ENCODE assay signal across 2 cellular contexts in genomic region chr2:69369802-69370201, GRCh38.
A peak's percentile ranks its signal among the peaks of the same experiment; 100 is the strongest.
TF ChIP-seq lines count a peak whose summit lies in the region.

No MANE protein-coding gene starts in this region.

TF ChIP-seq in HepG2, 621 proteins besides CTCF, POLR2A, EP300 and RAD21:
- TF ChIP-seq HNRNPK (IDR thresholded peaks at IDR 0.05; ENCODE audit: low read depth, low read length, poor library complexity, severe bottlenecking) (peak; percentile 93), ZNF414 (CRISPR knock-in tag; IDR thresholded peaks at IDR 0.05) (no peak)

TF ChIP-seq in GM23338, 12 proteins besides CTCF, POLR2A, EP300 and RAD21:
- no peak for TF ChIP-seq STAT1 (IDR thresholded peaks at IDR 0.05; ENCODE audit: unreplicated experiment)
- TF ChIP-seq ZNF331 (CRISPR knock-in tag; IDR thresholded peaks at IDR 0.05; ENCODE audit: low read depth), result no peak
- no peak for TF ChIP-seq JUNB (IDR thresholded peaks at IDR 0.05; ENCODE audit: unreplicated experiment)
- no peak for TF ChIP-seq ZNF462 (CRISPR knock-in tag; IDR thresholded peaks at IDR 0.05)
- TF ChIP-seq NANOG (IDR thresholded peaks at IDR 0.05; ENCODE audit: borderline replicate concordance), result no peak
- no peak for TF ChIP-seq POLR2AphosphoS5 (IDR thresholded peaks at IDR 0.05; ENCODE audit: low read depth)
- no peak for TF ChIP-seq REST (IDR thresholded peaks at IDR 0.05; ENCODE audit: unreplicated experiment)
- TF ChIP-seq EZH2phosphoT487 (IDR thresholded peaks at IDR 0.05; ENCODE audit: unreplicated experiment), result no peak
- no peak for TF ChIP-seq CREB1 (CRISPR knock-in tag; IDR thresholded peaks at IDR 0.05; ENCODE audit: low read depth)
- no peak for TF ChIP-seq EZH2 (IDR thresholded peaks at IDR 0.05; ENCODE audit: low read depth, unreplicated experiment)
- no peak for TF ChIP-seq ETS1 (IDR thresholded peaks at IDR 0.05)
- no peak for TF ChIP-seq ZNF114 (CRISPR knock-in tag; IDR thresholded peaks at IDR 0.05)
